17 cellular contexts compared by ENCODE assay signal in the genomic region with DNA sequence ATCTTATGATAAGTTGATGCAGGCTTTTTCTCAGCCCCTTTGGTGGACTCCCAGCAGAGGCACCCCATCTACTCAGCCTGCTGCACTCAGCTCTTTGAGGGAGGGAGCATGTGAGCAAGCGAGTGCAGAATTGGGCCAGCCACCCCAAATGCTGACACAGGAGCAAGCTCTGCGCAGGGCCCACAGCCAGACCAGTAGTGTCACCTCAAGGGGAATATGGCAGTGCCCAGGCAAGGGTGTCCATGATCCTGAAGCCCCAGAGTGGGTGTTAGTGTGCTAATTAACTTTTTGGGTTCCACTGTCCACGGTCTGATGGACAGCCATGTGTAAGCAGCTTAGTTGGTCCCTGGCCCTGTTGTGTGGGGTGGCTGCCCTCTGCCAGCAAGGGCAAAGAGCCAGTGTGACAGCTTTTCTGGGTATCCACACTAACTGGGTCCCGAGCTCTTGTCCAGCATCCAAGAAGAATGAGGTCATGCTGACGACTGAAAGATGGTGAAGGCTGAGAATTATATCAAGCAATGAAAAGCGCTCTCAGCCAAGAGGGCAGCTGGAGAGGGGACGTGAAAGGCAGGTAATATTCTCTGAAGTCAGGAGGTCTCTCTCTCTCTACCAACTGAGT.
DNase-seq lines count a peak whose midpoint lies in the region; ATAC-seq and TF ChIP-seq lines count a peak whose summit lies in the region.
"Had no signal": no experiment of that assay in that cellular context is flagged by ENCODE, and none has a peak within 500 bp of the region (broad histone marks: within the 10 kb centered on the region; RNA-seq: fewer than 3 reads in every experiment).

No MANE protein-coding gene starts in this region.

- WGBS in esophagus muscularis mucosa: 85% methylated on average over 7 of the region's 7 CpGs

- DNase-seq in G401 (ENCODE audit: low spot score) (peak; percentile 84), cerebellar cortex (ENCODE audit: low spot score) (peak; percentile 78), neural crest cell (ENCODE audit: low read depth, low spot score) (no peak), upper lobe of right lung (no peak), esophagus muscularis mucosa (ENCODE audit: extremely low spot score) (no peak)
- DNase-seq: 8988T; Calu3; CD8-positive, alpha-beta T cell; DMS79 treated with DMSO at 0.1 percent for 48 hours; GM23248 had no signal

- H3K27me3 Mint-ChIP-seq in neural crest cell (ENCODE audit: low read depth): no peaks in the 10 kb centered on the region
- H3K27me3 Mint-ChIP-seq: B cell had no signal

- no peak for TF ChIP-seq EP300 in esophagus muscularis mucosa (IDR thresholded peaks at IDR 0.05)

- no peak overlapping the region for H3K4me3 ChIP-seq in upper lobe of right lung
- H3K4me3 ChIP-seq in esophagus muscularis mucosa: no peak overlapping the region
- H3K4me3 ChIP-seq: BLaER1 treated with 17β-estradiol and CSF1 and Interleukin-3, amounts not matched to agents 10 nM and 100 nM; GM12878; GM23248; HAP-1 had no signal

- intact Hi-C loops in upper lobe of right lung (cut with DNase I): no loop called here
- intact Hi-C loops in esophagus muscularis mucosa (cut with DNase I): no loop called here

- no peaks in the 10 kb centered on the region for H3K4me1 ChIP-seq in upper lobe of right lung
- H3K4me1 ChIP-seq in esophagus muscularis mucosa: no peaks in the 10 kb centered on the region
- H3K4me1 ChIP-seq: BLaER1 treated with 17β-estradiol and CSF1 and Interleukin-3, amounts not matched to agents 10 nM and 100 nM; HAP-1 had no signal

- H3K9me3 Mint-ChIP-seq in neural crest cell: no peaks in the 10 kb centered on the region

- H3K9me3 ChIP-seq in upper lobe of right lung: no peaks in the 10 kb centered on the region
- no peaks in the 10 kb centered on the region for H3K9me3 ChIP-seq in esophagus muscularis mucosa
- H3K9me3 ChIP-seq: BLaER1 treated with 17β-estradiol and CSF1 and Interleukin-3, amounts not matched to agents 10 nM and 100 nM; HAP-1 had no signal

- H3K36me3 ChIP-seq in upper lobe of right lung: no peaks in the 10 kb centered on the region
- H3K36me3 ChIP-seq in esophagus muscularis mucosa: no peaks in the 10 kb centered on the region
- H3K36me3 ChIP-seq: BLaER1 treated with 17β-estradiol and CSF1 and Interleukin-3, amounts not matched to agents 10 nM and 100 nM; HAP-1 had no signal

- H3K4me3 Mint-ChIP-seq in neural crest cell: no peak overlapping the region
- H3K4me3 Mint-ChIP-seq: B cell; CD8-positive, alpha-beta T cell had no signal

- peak overlapping the region; percentile 27 for H3K27ac Mint-ChIP-seq in neural crest cell (ENCODE audit: unreplicated experiment)
- H3K27ac Mint-ChIP-seq: B cell; CD8-positive, alpha-beta T cell had no signal

- no peak for TF ChIP-seq CTCF in neural crest cell (conservative IDR thresholded peaks at IDR 0.05)
- TF ChIP-seq CTCF in upper lobe of right lung (IDR thresholded peaks at IDR 0.05): no peak
- TF ChIP-seq CTCF in esophagus muscularis mucosa (IDR thresholded peaks at IDR 0.05): no peak

- peak; percentile 15 for ATAC-seq in upper lobe of right lung
- ATAC-seq in GM18505 (IDR thresholded peaks at IDR 0.05; ENCODE audit: unreplicated experiment): no peak
- ATAC-seq in HG03025 (IDR thresholded peaks at IDR 0.05; ENCODE audit: low FRiP score, unreplicated experiment): no peak
- ATAC-seq: CD8-positive, alpha-beta T cell; GM12878 had no signal

- H3K27me3 ChIP-seq in upper lobe of right lung (no peaks in the 10 kb centered on the region), esophagus muscularis mucosa (no peaks in the 10 kb centered on the region)
- H3K27me3 ChIP-seq: BLaER1 treated with 17β-estradiol and CSF1 and Interleukin-3, amounts not matched to agents 10 nM and 100 nM had no signal

- in situ Hi-C loops in G401 (cut with HindIII; ENCODE audit: low sequenced_read_pairs): no loop called here

- no peak overlapping the region for H3K27ac ChIP-seq in upper lobe of right lung
- H3K27ac ChIP-seq in esophagus muscularis mucosa (replicated peaks in 1 of 4): no peak overlapping the region
- H3K27ac ChIP-seq: BLaER1 treated with 17β-estradiol and CSF1 and Interleukin-3, amounts not matched to agents 10 nM and 100 nM; GM23248; HL-60 had no signal

- H3K4me1 Mint-ChIP-seq in neural crest cell: no peaks in the 10 kb centered on the region
- H3K4me1 Mint-ChIP-seq: B cell had no signal

- TF ChIP-seq POLR2A in GM18505 (IDR thresholded peaks at IDR 0.05; ENCODE audit: borderline replicate concordance, extremely low read depth, insufficient read depth, insufficient read length) (no peak), esophagus muscularis mucosa (IDR thresholded peaks at IDR 0.05; ENCODE audit: low read depth) (no peak)

- H3K36me3 Mint-ChIP-seq in neural crest cell (ENCODE audit: low read depth): no peaks in the 10 kb centered on the region
- H3K36me3 Mint-ChIP-seq: CD8-positive, alpha-beta T cell had no signal

Comparison
In these comparisons a context has a peak if more than half of its experiments do, and no peak if none do; other contexts are left out.
1. DNase-seq: peak in G401 (single experiment) and cerebellar cortex (single experiment); none in neural crest cell (single experiment), upper lobe of right lung (single experiment) and esophagus muscularis mucosa (single experiment).